1 cellular context compared by ENCODE assay signal in genomic region chr1:31755850-31756492, GRCh38.
TF ChIP-seq lines count a peak whose summit lies in the region.

No MANE protein-coding gene starts in this region.

TF ChIP-seq in H1, 55 proteins besides CTCF, POLR2A, EP300 and RAD21:
- TF ChIP-seq CBX8 (IDR thresholded peaks at IDR 0.05; ENCODE audit: borderline replicate concordance, low read depth, low read length) (no peak), GTF2F1 (IDR thresholded peaks at IDR 0.05; ENCODE audit: borderline replicate concordance, low read depth, low read length) (no peak)
